ENCODE assay signal across 1 cellular context in the genomic region with DNA sequence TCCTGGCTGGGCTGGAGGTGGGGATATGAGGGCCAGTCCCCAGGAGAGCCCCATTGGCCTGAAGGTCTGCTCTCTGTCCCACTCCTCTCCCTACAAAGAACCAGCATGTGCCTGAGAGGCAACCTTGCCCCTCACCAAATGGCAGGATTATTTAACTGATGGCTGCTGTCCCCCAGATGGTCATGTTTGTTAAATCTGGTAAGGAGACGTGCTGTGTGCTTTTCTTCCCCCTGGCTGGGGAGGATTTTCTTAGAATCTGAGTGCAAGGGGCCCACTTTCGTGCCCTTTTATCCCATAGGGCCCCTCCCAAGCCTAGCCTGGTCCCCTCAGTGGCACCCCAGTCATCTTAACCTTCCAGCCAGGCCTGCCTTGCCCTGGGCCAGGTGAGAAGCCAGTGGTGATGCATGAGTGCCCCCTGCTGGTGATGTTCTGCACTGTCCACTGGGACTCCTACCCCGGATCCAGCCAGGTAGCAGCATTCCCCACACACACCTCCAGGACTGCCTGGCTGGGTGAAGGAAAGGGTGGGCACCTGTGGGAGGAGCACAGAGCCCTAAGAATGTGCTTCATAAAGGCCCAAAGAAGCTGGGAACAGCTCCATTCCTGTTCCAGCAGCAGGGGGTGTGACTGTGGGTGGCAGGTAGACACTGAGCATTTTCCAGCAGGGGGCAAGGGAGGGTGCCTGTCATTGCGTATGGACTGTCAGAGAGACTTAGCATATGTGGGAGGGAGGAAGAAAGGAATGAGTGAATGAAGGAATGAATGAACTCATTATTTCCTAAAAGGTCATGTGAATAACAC.
TF ChIP-seq lines count a peak whose summit lies in the region.

No MANE protein-coding gene starts in this region.

TF ChIP-seq in GM23338, 12 proteins besides CTCF, POLR2A, EP300 and RAD21 (continued from another document):
- TF ChIP-seq, protein P1, sequence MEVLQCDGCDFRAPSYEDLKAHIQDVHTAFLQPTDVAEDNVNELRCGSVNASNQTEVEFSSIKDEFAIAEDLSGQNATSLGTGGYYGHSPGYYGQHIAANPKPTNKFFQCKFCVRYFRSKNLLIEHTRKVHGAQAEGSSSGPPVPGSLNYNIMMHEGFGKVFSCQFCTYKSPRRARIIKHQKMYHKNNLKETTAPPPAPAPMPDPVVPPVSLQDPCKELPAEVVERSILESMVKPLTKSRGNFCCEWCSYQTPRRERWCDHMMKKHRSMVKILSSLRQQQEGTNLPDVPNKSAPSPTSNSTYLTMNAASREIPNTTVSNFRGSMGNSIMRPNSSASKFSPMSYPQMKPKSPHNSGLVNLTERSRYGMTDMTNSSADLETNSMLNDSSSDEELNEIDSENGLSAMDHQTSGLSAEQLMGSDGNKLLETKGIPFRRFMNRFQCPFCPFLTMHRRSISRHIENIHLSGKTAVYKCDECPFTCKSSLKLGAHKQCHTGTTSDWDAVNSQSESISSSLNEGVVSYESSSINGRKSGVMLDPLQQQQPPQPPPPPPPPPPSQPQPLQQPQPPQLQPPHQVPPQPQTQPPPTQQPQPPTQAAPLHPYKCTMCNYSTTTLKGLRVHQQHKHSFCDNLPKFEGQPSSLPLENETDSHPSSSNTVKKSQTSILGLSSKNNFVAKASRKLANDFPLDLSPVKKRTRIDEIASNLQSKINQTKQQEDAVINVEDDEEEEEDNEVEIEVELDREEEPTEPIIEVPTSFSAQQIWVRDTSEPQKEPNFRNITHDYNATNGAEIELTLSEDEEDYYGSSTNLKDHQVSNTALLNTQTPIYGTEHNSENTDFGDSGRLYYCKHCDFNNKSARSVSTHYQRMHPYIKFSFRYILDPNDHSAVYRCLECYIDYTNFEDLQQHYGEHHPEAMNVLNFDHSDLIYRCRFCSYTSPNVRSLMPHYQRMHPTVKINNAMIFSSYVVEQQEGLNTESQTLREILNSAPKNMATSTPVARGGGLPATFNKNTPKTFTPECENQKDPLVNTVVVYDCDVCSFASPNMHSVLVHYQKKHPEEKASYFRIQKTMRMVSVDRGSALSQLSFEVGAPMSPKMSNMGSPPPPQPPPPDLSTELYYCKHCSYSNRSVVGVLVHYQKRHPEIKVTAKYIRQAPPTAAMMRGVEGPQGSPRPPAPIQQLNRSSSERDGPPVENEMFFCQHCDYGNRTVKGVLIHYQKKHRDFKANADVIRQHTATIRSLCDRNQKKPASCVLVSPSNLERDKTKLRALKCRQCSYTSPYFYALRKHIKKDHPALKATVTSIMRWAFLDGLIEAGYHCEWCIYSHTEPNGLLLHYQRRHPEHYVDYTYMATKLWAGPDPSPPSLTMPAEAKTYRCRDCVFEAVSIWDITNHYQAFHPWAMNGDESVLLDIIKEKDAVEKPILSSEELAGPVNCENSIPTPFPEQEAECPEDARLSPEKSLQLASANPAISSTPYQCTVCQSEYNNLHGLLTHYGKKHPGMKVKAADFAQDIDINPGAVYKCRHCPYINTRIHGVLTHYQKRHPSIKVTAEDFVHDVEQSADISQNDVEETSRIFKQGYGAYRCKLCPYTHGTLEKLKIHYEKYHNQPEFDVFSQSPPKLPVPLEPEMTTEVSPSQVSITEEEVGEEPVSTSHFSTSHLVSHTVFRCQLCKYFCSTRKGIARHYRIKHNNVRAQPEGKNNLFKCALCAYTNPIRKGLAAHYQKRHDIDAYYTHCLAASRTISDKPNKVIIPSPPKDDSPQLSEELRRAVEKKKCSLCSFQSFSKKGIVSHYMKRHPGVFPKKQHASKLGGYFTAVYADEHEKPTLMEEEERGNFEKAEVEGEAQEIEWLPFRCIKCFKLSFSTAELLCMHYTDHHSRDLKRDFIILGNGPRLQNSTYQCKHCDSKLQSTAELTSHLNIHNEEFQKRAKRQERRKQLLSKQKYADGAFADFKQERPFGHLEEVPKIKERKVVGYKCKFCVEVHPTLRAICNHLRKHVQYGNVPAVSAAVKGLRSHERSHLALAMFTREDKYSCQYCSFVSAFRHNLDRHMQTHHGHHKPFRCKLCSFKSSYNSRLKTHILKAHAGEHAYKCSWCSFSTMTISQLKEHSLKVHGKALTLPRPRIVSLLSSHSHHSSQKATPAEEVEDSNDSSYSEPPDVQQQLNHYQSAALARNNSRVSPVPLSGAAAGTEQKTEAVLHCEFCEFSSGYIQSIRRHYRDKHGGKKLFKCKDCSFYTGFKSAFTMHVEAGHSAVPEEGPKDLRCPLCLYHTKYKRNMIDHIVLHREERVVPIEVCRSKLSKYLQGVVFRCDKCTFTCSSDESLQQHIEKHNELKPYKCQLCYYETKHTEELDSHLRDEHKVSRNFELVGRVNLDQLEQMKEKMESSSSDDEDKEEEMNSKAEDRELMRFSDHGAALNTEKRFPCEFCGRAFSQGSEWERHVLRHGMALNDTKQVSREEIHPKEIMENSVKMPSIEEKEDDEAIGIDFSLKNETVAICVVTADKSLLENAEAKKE (CRISPR knock-in tag; IDR thresholded peaks at IDR 0.05), result no peak
- TF ChIP-seq EZH2 (IDR thresholded peaks at IDR 0.05; ENCODE audit: low read depth, unreplicated experiment) (no peak), CREB1 (CRISPR knock-in tag; IDR thresholded peaks at IDR 0.05; ENCODE audit: low read depth) (no peak)
